In genomic region chr4:150562751-150563150, GRCh38 we compare ENCODE assay signal across 10 cellular contexts. TPM values are rescaled to one million over a fixed set of nuclear protein-coding genes. Genes with fewer than 3 reads are reported as not detected.
"Had no signal": no experiment of that assay in that cellular context is flagged by ENCODE, and none has a peak within 500 bp of the region (broad histone marks: within the 10 kb centered on the region; RNA-seq: fewer than 3 reads in every experiment).

No MANE protein-coding gene starts in this region.

- ATAC-seq: HepG2 had no signal

- FAIRE-seq: HepG2, HTR-8/SVneo had no signal

- H3K27ac ChIP-seq: HL-60, KMS-11 had no signal

- H3K9ac ChIP-seq: KMS-11 had no signal

- DNase-seq: IMR-90, KBM-7, KG1 had no signal

- H3K4me2 ChIP-seq: KMS-11 had no signal

RNA-seq across cellular contexts. Expression of gene MAB21L2, which starts 19.2 kb away (rescaled TPM):
- total RNA-seq: HepG2, HT-29, HT1080 had no signal
- polyA plus RNA-seq: HepG2, IgD-negative memory B cell had no signal
